Comparison of ENCODE assay signal across 28 cellular contexts in genomic region chr9:104302775-104303174, GRCh38.
"Had no signal": no experiment of that assay in that cellular context is flagged by ENCODE, and none has a peak within 500 bp of the region (broad histone marks: within the 10 kb centered on the region; RNA-seq: fewer than 3 reads in every experiment).

No MANE protein-coding gene starts in this region.

- H3K4me3 ChIP-seq: neural progenitor cell, ovary, psoas muscle, right lobe of liver, sigmoid colon, stomach, thoracic aorta, thyroid gland, tibial nerve, upper lobe of left lung, vagina had no signal

- H3K4me1 ChIP-seq: neural progenitor cell, parathyroid adenoma, psoas muscle, right lobe of liver, sigmoid colon, stomach, tibial nerve, upper lobe of left lung, vagina had no signal

- H3K36me3 Mint-ChIP-seq: natural killer cell; neural progenitor cell; stimulated activated effector memory CD8-positive, alpha-beta T cell treated with anti-CD3 and anti-CD28 coated beads, Interleukin-12 subunit alpha, Interleukin-12 subunit beta, amount 100 ng/mL, for 72 hours; stimulated activated naive B cell treated with anti-CD40 and anti-IgM and Interleukin-4, amounts not matched to agents 10 μg/mL and 1 μg/mL and 100 μg/mL, for 72 hours had no signal

- DNase-seq: natural killer cell; occipital lobe; ovary; posterior cingulate gyrus; psoas muscle; right cardiac atrium; right lobe of liver; sigmoid colon; small intestine; stimulated activated CD4-positive, alpha-beta T cell treated with anti-CD3 and anti-CD28 coated beads, Interleukin-15, amount 100 ng/mL, for 24 hours; stimulated activated CD4-positive, alpha-beta T cell treated with anti-CD3 and anti-CD28 coated beads, Interleukin-2, amount 100 ng/mL, for 24 hours; stimulated activated CD4-positive, alpha-beta T cell treated with anti-CD3 and anti-CD28 coated beads, Interleukin-2, amount 100 ng/mL, for 48 hours; stimulated activated CD4-positive, alpha-beta T cell treated with anti-CD3 and anti-CD28 coated beads, Interleukin-4, amount 100 ng/mL, for 24 hours; stimulated activated naive B cell treated with anti-CD40 and anti-IgM and Interleukin-4, amounts not matched to agents 10 μg/mL and 1 μg/mL and 100 μg/mL, for 72 hours; stimulated activated naive CD4-positive, alpha-beta T cell treated with Interleukin-2 at 50 U/mL for 16 hours; stomach; thyroid gland; trophoblast cell; upper lobe of left lung had no signal

- H3K4me1 Mint-ChIP-seq: natural killer cell; nephron; neural progenitor cell; stimulated activated effector memory CD8-positive, alpha-beta T cell treated with anti-CD3 and anti-CD28 coated beads, Interleukin-12 subunit alpha, Interleukin-12 subunit beta, amount 100 ng/mL, for 72 hours; stimulated activated naive B cell treated with anti-CD40 and anti-IgM and Interleukin-4, amounts not matched to agents 10 μg/mL and 1 μg/mL and 100 μg/mL, for 72 hours had no signal

- H3K36me3 ChIP-seq: neural progenitor cell, ovary, right lobe of liver, sigmoid colon, stomach, thoracic aorta, thyroid gland, tibial nerve, upper lobe of left lung, vagina had no signal

- H3K27ac ChIP-seq: neural progenitor cell, ovary, parathyroid adenoma, psoas muscle, right lobe of liver, sigmoid colon, stomach, thoracic aorta, thyroid gland, tibial nerve, upper lobe of left lung, vagina had no signal

- H3K9ac ChIP-seq: neural progenitor cell, parathyroid adenoma had no signal

- H3K27ac Mint-ChIP-seq: natural killer cell; nephron; neural progenitor cell; progenitor cell of endocrine pancreas; stimulated activated effector memory CD8-positive, alpha-beta T cell treated with anti-CD3 and anti-CD28 coated beads, Interleukin-12 subunit alpha, Interleukin-12 subunit beta, amount 100 ng/mL, for 72 hours; stimulated activated naive B cell treated with anti-CD40 and anti-IgM and Interleukin-4, amounts not matched to agents 10 μg/mL and 1 μg/mL and 100 μg/mL, for 72 hours; stimulated activated naive CD8-positive, alpha-beta T cell treated with anti-CD3 and anti-CD28 coated beads, Interleukin-15, Interleukin-2, amounts not matched to agents 100 ng/mL and 50 ng/mL, for 24 hours had no signal

- H3K4me3 Mint-ChIP-seq: natural killer cell; nephron; neural progenitor cell; stimulated activated effector memory CD8-positive, alpha-beta T cell treated with anti-CD3 and anti-CD28 coated beads, Interleukin-12 subunit alpha, Interleukin-12 subunit beta, amount 100 ng/mL, for 72 hours; stimulated activated naive B cell treated with anti-CD40 and anti-IgM and Interleukin-4, amounts not matched to agents 10 μg/mL and 1 μg/mL and 100 μg/mL, for 72 hours; stimulated activated naive CD8-positive, alpha-beta T cell treated with anti-CD3 and anti-CD28 coated beads, Interleukin-15, Interleukin-2, amounts not matched to agents 100 ng/mL and 50 ng/mL, for 24 hours had no signal

- H3K27me3 ChIP-seq: neural progenitor cell, ovary, right lobe of liver, sigmoid colon, stomach, thyroid gland, tibial nerve, upper lobe of left lung, vagina had no signal

- H3K27me3 Mint-ChIP-seq: progenitor cell of endocrine pancreas; stimulated activated naive CD8-positive, alpha-beta T cell treated with anti-CD3 and anti-CD28 coated beads, Interleukin-15, Interleukin-2, amounts not matched to agents 100 ng/mL and 50 ng/mL, for 24 hours had no signal

- H3K9me3 ChIP-seq: ovary, psoas muscle, right lobe of liver, thoracic aorta, thyroid gland, vagina had no signal

- ATAC-seq: natural killer cell; psoas muscle; right cardiac atrium; right lobe of liver; stimulated activated effector memory CD8-positive, alpha-beta T cell treated with anti-CD3 and anti-CD28 coated beads, Interleukin-12 subunit alpha, Interleukin-12 subunit beta, amount 100 ng/mL, for 72 hours; stimulated activated naive B cell treated with anti-CD40 and anti-IgM and Interleukin-4, amounts not matched to agents 10 μg/mL and 1 μg/mL and 100 μg/mL, for 72 hours had no signal
